1 cellular context compared by ENCODE assay signal in the genomic region with DNA sequence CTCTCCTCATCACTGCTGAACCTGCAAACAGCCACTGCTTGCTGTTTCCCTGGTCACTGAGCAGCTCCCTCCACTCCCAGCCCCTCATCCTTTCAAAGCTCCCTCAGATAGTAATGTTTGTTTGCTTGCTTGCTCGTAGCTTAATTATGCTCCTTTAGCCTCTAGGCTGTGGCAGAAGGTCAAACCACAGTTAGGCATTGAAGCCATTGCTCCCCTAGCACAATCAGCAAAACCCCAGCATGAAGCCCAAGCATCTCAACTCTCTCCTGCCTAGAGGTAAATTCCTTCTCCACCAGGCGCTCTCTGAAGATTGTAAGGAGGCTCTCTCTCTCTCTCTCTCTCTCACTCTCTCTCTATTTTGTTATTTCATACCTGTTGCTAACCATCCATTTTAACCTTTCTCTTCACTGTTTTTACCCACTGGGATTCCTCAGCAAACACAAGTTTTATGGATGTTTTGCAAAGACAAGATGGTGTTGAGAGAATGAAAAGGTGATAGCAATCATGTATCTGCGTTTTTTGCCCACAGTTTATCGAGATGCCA.
A peak's percentile ranks its signal among the peaks of the same experiment; 100 is the strongest.
TF ChIP-seq lines count a peak whose summit lies in the region.

No MANE protein-coding gene starts in this region.

TF ChIP-seq in HEK293, 187 proteins besides CTCF, POLR2A, EP300 and RAD21 (continued from another document):
- TF ChIP-seq OSR2 (tag by site-specific recombination; IDR thresholded peaks at IDR 0.05) = peak; percentile 46; the same call in 1 of the 2 replicates
- peak; percentile 83 for TF ChIP-seq ZNF596 (tag by site-specific recombination; IDR thresholded peaks at IDR 0.05)
